In genomic region chr11:110091995-110092576, GRCh38 we compare ENCODE assay signal across 8 cellular contexts.
DNase-seq lines count a peak whose midpoint lies in the region; ATAC-seq, FAIRE-seq and TF ChIP-seq lines count a peak whose summit lies in the region.

No MANE protein-coding gene starts in this region.

- no peak for TF ChIP-seq POLR2A in NB4 (IDR thresholded peaks at IDR 0.05; ENCODE audit: extremely low read depth, insufficient read length)

- no peaks in the 10 kb centered on the region for H3K27me3 ChIP-seq in mucosa of rectum (ENCODE audit: control insufficient read depth in 2 of 2, insufficient read depth in 2 of 2, low read length in 2 of 2)

- H3K9me3 ChIP-seq in mucosa of rectum (ENCODE audit: control insufficient read depth in 2 of 2, low read length in 2 of 2): no peaks in the 10 kb centered on the region

- FAIRE-seq in RCC 7860 (lab: Jason Lieb, UNC): no peak

- ATAC-seq in HG03095 (IDR thresholded peaks at IDR 0.05; ENCODE audit: unreplicated experiment) (no peak), GM21786 (IDR thresholded peaks at IDR 0.05; ENCODE audit: unreplicated experiment) (no peak)

- peak overlapping the region; percentile 78 for H3K9ac ChIP-seq in mucosa of rectum (ENCODE audit: low read depth in 1 of 2, low read length in 2 of 2)

- peak; percentile 49 for DNase-seq in ELF-1 (ENCODE audit: low read depth, low spot score)
- peak; percentile 4 for DNase-seq in NB4 (ENCODE audit: low read depth)
- DNase-seq in cerebellar cortex (ENCODE audit: low spot score): peak; percentile 46
- no peak for DNase-seq in HPDE6-E6E7 (ENCODE audit: extremely low spot score)
- no peak for DNase-seq in RCC 7860 (ENCODE audit: low spot score)

- H3K4me3 ChIP-seq in NB4 (ENCODE audit: low read depth, low read length) (no peak overlapping the region), mucosa of rectum (ENCODE audit: low read length in 2 of 2) (peak overlapping the region; percentile 74 to 90)

- TF ChIP-seq CTCF in NB4 (IDR thresholded peaks at IDR 0.05; ENCODE audit: low read depth, low read length): no peak

- H3K27ac ChIP-seq in mucosa of rectum (ENCODE audit: low read depth in 2 of 2, low read length in 2 of 2): peak overlapping the region; percentile 87 to 88

- H3K36me3 ChIP-seq in mucosa of rectum (ENCODE audit: control insufficient read depth in 2 of 2, insufficient read depth in 2 of 2, low read length in 2 of 2): no peaks in the 10 kb centered on the region

- H3K4me1 ChIP-seq in mucosa of rectum (ENCODE audit: control insufficient read depth in 2 of 2, insufficient read depth in 2 of 2, low read length in 2 of 2): peaks cover 4 to 12% of the 10 kb centered on the region in 2 donors

Comparison
In these comparisons a context has a peak if more than half of its experiments do, and no peak if none do; other contexts are left out.
1. DNase-seq: peak in ELF-1 (single experiment), NB4 (single experiment) and cerebellar cortex (single experiment); none in HPDE6-E6E7 (single experiment) and RCC 7860 (single experiment).